1 cellular context compared by ENCODE assay signal in genomic region chr20:10367921-10368701, GRCh38.
TF ChIP-seq lines count a peak whose summit lies in the region.

No MANE protein-coding gene starts in this region.

TF ChIP-seq in HepG2, 621 proteins besides CTCF, POLR2A, EP300 and RAD21 (continued from another document and continues in another):
- TF ChIP-seq AKNA (CRISPR knock-in tag; IDR thresholded peaks at IDR 0.05; ENCODE audit: borderline replicate concordance) (no peak), KAT8 (CRISPR knock-in tag; IDR thresholded peaks at IDR 0.05) (peak; percentile 77), ZNF296 (CRISPR knock-in tag; conservative IDR thresholded peaks at IDR 0.05) (no peak), ZBTB20 (CRISPR knock-in tag; IDR thresholded peaks at IDR 0.05; ENCODE audit: borderline replicate concordance, low read depth) (peak; percentile 86; the same call in 1 of the 2 replicates), RXRB (CRISPR knock-in tag; IDR thresholded peaks at IDR 0.05; ENCODE audit: borderline replicate concordance) (peak; percentile 95), GRHL1 (CRISPR knock-in tag; conservative IDR thresholded peaks at IDR 0.05) (no peak), KDM4B (CRISPR knock-in tag; IDR thresholded peaks at IDR 0.05) (no peak), ZBTB8A (CRISPR knock-in tag; IDR thresholded peaks at IDR 0.05; ENCODE audit: borderline replicate concordance, low read depth) (no peak), HNRNPL (IDR thresholded peaks at IDR 0.05; ENCODE audit: low read depth, low read length) (no peak), SKI (IDR thresholded peaks at IDR 0.05; ENCODE audit: partially characterized antibody) (peak; percentile 97), KDM5A (IDR thresholded peaks at IDR 0.05; ENCODE audit: borderline replicate concordance, low read length) (peak; percentile 58; the same call in 1 of the 2 replicates), FOXO1 (CRISPR knock-in tag; IDR thresholded peaks at IDR 0.05) (peak; percentile 69; the same call in 1 of the 2 replicates), ZNF652 (CRISPR knock-in tag; IDR thresholded peaks at IDR 0.05; ENCODE audit: borderline replicate concordance, low read depth) (peak; percentile 97; the same call in 1 of the 2 replicates), JUND (CRISPR knock-in tag; IDR thresholded peaks at IDR 0.05) (no peak), ZBTB49 (CRISPR knock-in tag; IDR thresholded peaks at IDR 0.05; ENCODE audit: borderline replicate concordance) (no peak), TEAD3 (CRISPR knock-in tag; optimal IDR thresholded peaks at IDR 0.05; ENCODE audit: borderline replicate concordance) (peak; percentile 92), ZSCAN20 (CRISPR knock-in tag; IDR thresholded peaks at IDR 0.05; ENCODE audit: borderline replicate concordance) (no peak), ZBTB37 (CRISPR knock-in tag; IDR thresholded peaks at IDR 0.05) (peak; percentile 90), NFKBIZ (CRISPR knock-in tag; IDR thresholded peaks at IDR 0.05) (0 out of 2 replicates have a peak, but pooled peaks have one; percentile 42), XBP1 (CRISPR knock-in tag; IDR thresholded peaks at IDR 0.05) (no peak), SOX6 (IDR thresholded peaks at IDR 0.05) (no peak), SOX6 (CRISPR knock-in tag; IDR thresholded peaks at IDR 0.05) (peak; percentile 91), JDP2 (CRISPR knock-in tag; IDR thresholded peaks at IDR 0.05; ENCODE audit: borderline replicate concordance) (no peak), ZNF256 (CRISPR knock-in tag; conservative IDR thresholded peaks at IDR 0.05) (no peak), TBP (CRISPR knock-in tag; IDR thresholded peaks at IDR 0.05) (no peak), SNAPC4 (CRISPR knock-in tag; IDR thresholded peaks at IDR 0.05) (peak; percentile 74), TBL1XR1 (IDR thresholded peaks at IDR 0.05; ENCODE audit: borderline replicate concordance, low read length, partially characterized antibody) (peak; percentile 94), JUN (CRISPR knock-in tag; IDR thresholded peaks at IDR 0.05) (no peak), ZNF501 (CRISPR knock-in tag; IDR thresholded peaks at IDR 0.05) (peak; percentile 78), MED1 (CRISPR knock-in tag; IDR thresholded peaks at IDR 0.05) (peak; percentile 88), NCOA1 (CRISPR knock-in tag; IDR thresholded peaks at IDR 0.05) (0 out of 2 replicates have a peak, but pooled peaks have one; percentile 19), ATF4 (CRISPR knock-in tag; IDR thresholded peaks at IDR 0.05) (no peak), DNMT3B (CRISPR knock-in tag; conservative IDR thresholded peaks at IDR 0.05) (no peak), PCBP1 (IDR thresholded peaks at IDR 0.05; ENCODE audit: borderline replicate concordance, low read depth, low read length) (no peak), HMG20A (CRISPR knock-in tag; IDR thresholded peaks at IDR 0.05; ENCODE audit: borderline replicate concordance) (peak; percentile 89), ZFP1 (CRISPR knock-in tag; IDR thresholded peaks at IDR 0.05) (no peak; the same call in 1 of the 2 replicates), NCOA2 (CRISPR knock-in tag; IDR thresholded peaks at IDR 0.05) (peak; percentile 91), ZNF205 (CRISPR knock-in tag; IDR thresholded peaks at IDR 0.05) (peak; percentile 64; the same call in 1 of the 2 replicates), ZNF770 (CRISPR knock-in tag; IDR thresholded peaks at IDR 0.05) (peak; percentile 47; the same call in 1 of the 2 replicates), ZNF792 (CRISPR knock-in tag; IDR thresholded peaks at IDR 0.05) (no peak), HDAC1 (CRISPR knock-in tag; IDR thresholded peaks at IDR 0.05) (peak; percentile 82), ZNF207 (IDR thresholded peaks at IDR 0.05; ENCODE audit: borderline replicate concordance) (no peak), TOPORS (CRISPR knock-in tag; IDR thresholded peaks at IDR 0.05) (peak; percentile 28), ZNF619 (CRISPR knock-in tag; IDR thresholded peaks at IDR 0.05) (no peak), KAT2B (IDR thresholded peaks at IDR 0.05; ENCODE audit: borderline replicate concordance, low read depth, low read length) (peak; percentile 98), SIN3A (IDR thresholded peaks at IDR 0.05; ENCODE audit: borderline replicate concordance, low read depth, low read length) (no peak), ZNF460 (CRISPR knock-in tag; IDR thresholded peaks at IDR 0.05; ENCODE audit: borderline replicate concordance) (peak; percentile 96), MBD4 (IDR thresholded peaks at IDR 0.05; ENCODE audit: borderline replicate concordance, low read length) (peak; percentile 77), CBX5 (CRISPR knock-in tag; IDR thresholded peaks at IDR 0.05; ENCODE audit: borderline replicate concordance) (no peak), TOE1 (CRISPR knock-in tag; IDR thresholded peaks at IDR 0.05) (peak; percentile 44; the same call in 1 of the 2 replicates), ATF1 (CRISPR knock-in tag; IDR thresholded peaks at IDR 0.05) (peak; percentile 81), NFRKB (IDR thresholded peaks at IDR 0.05) (no peak)
